In the genomic region with DNA sequence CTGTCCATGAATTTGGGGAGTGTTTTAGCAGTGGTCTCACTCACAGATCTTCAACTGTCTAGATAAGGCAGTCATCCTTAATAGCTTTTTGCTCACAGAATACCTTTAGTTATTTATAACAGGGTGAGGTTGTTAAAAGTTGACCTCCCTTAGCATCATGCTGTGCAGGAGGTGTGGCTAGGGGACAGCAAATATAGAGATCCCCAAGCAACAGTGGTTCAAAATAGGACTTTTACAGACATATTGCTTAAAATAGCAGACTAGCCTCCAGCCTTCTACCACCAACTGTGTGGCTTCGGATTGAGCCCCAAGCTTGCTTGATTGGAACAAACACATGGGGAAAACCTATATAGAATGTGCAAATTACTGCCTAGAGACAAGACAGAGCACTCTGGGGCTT, we compare ENCODE assay signal across 19 cellular contexts.
A peak's percentile ranks its signal among the peaks of the same experiment; 100 is the strongest.
DNase-seq lines count a peak whose midpoint lies in the region; ATAC-seq, FAIRE-seq and TF ChIP-seq lines count a peak whose summit lies in the region.
"Had no signal": no experiment of that assay in that cellular context is flagged by ENCODE, and none has a peak within 500 bp of the region (broad histone marks: within the 10 kb centered on the region; RNA-seq: fewer than 3 reads in every experiment).

No MANE protein-coding gene starts in this region.

- H3K4me3 Mint-ChIP-seq in glutamatergic neuron (ENCODE audit: unreplicated experiment): peak overlapping the region; percentile 60
- H3K4me3 Mint-ChIP-seq: CD4-positive, alpha-beta memory T cell; H9; HFFc6 had no signal

- H3K36me3 ChIP-seq in neural cell (ENCODE audit: insufficient read depth, low read length): no peaks in the 10 kb centered on the region

- TF ChIP-seq EP300 in neural cell (conservative IDR thresholded peaks at IDR 0.05; ENCODE audit: poor library complexity, severe bottlenecking): no peak

- no peaks in the 10 kb centered on the region for H3F3A ChIP-seq in neural cell (ENCODE audit: insufficient read depth, low read length, poor library complexity, severe bottlenecking)

- H3K9ac ChIP-seq in neural cell (ENCODE audit: low read length): no peak overlapping the region
- H3K9ac ChIP-seq: GM23248 had no signal

- TF ChIP-seq RAD21 in neural cell (conservative IDR thresholded peaks at IDR 0.05): no peak

- H3K9me3 ChIP-seq in neural cell (ENCODE audit: low read length): no peaks in the 10 kb centered on the region

- H2AFZ ChIP-seq in neural cell (ENCODE audit: low read depth, low read length): no peak overlapping the region
- H2AFZ ChIP-seq: GM23248 had no signal

- H3K4me2 ChIP-seq in neural cell (ENCODE audit: low read length): peak overlapping the region; percentile 33

- peak overlapping the region; percentile 60 for H3K27ac Mint-ChIP-seq in glutamatergic neuron (ENCODE audit: unreplicated experiment)
- H3K27ac Mint-ChIP-seq: CD4-positive, alpha-beta memory T cell; H9; HFFc6 had no signal

- no peak for ATAC-seq in HG03354 (IDR thresholded peaks at IDR 0.05; ENCODE audit: poor library complexity, severe bottlenecking, unreplicated experiment)
- ATAC-seq: HCT116 had no signal

- H3K4me3 ChIP-seq in neural cell (ENCODE audit: low read length): peak overlapping the region; percentile 30
- H3K4me3 ChIP-seq: GM23248 had no signal

- H3K9me3 Mint-ChIP-seq in glutamatergic neuron (ENCODE audit: unreplicated experiment): peaks cover 14% of the 10 kb centered on the region

- peaks cover 3% of the 10 kb centered on the region for H3K27me3 Mint-ChIP-seq in glutamatergic neuron (ENCODE audit: unreplicated experiment)
- H3K27me3 Mint-ChIP-seq: CD4-positive, alpha-beta memory T cell had no signal

- no peaks in the 10 kb centered on the region for H3K27me3 ChIP-seq in neural cell (ENCODE audit: insufficient read depth, low read depth, low read length)

- H3K9me2 ChIP-seq in neural cell (ENCODE audit: insufficient read depth, low read length): no peaks in the 10 kb centered on the region

- H4K20me1 ChIP-seq in neural cell (ENCODE audit: insufficient read depth): no peaks in the 10 kb centered on the region

- H3K4me1 Mint-ChIP-seq in glutamatergic neuron (ENCODE audit: low read depth, unreplicated experiment): peaks cover 12% of the 10 kb centered on the region
- H3K4me1 Mint-ChIP-seq: CD4-positive, alpha-beta memory T cell; H9 had no signal

- no peak for FAIRE-seq in D721Med (lab: Jason Lieb, UNC)
- FAIRE-seq: G401.6, GM12892, H1 had no signal

- TF ChIP-seq CTCF in glutamatergic neuron (IDR thresholded peaks at IDR 0.05; ENCODE audit: partially characterized antibody, unreplicated experiment) (no peak), neural cell (IDR thresholded peaks at IDR 0.05; ENCODE audit: poor library complexity, severe bottlenecking) (no peak), D721Med (IDR thresholded peaks at IDR 0.05; ENCODE audit: insufficient read depth, missing control alignments) (no peak)

- DNase-seq in NCI-H2227 treated with DMSO at 0.1 percent for 48 hours (lab: John Stamatoyannopoulos, UW): peak; percentile 88
- DNase-seq in glutamatergic neuron: no peak
- no peak for DNase-seq in D721Med (ENCODE audit: insufficient read length, low spot score)
- no peak for DNase-seq in NCI-H1105 treated with DMSO at 0.1 percent for 48 hours (lab: John Stamatoyannopoulos, UW)
- DNase-seq: C1 segment of cervical spinal cord; Calu3; CD4-positive, alpha-beta memory T cell; COR-L47; DMS153; DND-41; GM23248; H9; HFFc6 had no signal

- H3K27ac ChIP-seq in neural cell (ENCODE audit: low read length): peak overlapping the region; percentile 54
- H3K27ac ChIP-seq: GM23248 had no signal

- H3K79me2 ChIP-seq in neural cell (replicated peaks; ENCODE audit: insufficient read depth, low read length): no peaks in the 10 kb centered on the region

- peaks cover 20% of the 10 kb centered on the region for H3K36me3 Mint-ChIP-seq in glutamatergic neuron (ENCODE audit: unreplicated experiment)
- H3K36me3 Mint-ChIP-seq: CD4-positive, alpha-beta memory T cell had no signal

TF ChIP-seq in neural cell, 6 proteins besides CTCF, POLR2A, EP300 and RAD21:
- no peak for TF ChIP-seq SMC3 (conservative IDR thresholded peaks at IDR 0.05; ENCODE audit: poor library complexity)
- TF ChIP-seq, protein P1, sequence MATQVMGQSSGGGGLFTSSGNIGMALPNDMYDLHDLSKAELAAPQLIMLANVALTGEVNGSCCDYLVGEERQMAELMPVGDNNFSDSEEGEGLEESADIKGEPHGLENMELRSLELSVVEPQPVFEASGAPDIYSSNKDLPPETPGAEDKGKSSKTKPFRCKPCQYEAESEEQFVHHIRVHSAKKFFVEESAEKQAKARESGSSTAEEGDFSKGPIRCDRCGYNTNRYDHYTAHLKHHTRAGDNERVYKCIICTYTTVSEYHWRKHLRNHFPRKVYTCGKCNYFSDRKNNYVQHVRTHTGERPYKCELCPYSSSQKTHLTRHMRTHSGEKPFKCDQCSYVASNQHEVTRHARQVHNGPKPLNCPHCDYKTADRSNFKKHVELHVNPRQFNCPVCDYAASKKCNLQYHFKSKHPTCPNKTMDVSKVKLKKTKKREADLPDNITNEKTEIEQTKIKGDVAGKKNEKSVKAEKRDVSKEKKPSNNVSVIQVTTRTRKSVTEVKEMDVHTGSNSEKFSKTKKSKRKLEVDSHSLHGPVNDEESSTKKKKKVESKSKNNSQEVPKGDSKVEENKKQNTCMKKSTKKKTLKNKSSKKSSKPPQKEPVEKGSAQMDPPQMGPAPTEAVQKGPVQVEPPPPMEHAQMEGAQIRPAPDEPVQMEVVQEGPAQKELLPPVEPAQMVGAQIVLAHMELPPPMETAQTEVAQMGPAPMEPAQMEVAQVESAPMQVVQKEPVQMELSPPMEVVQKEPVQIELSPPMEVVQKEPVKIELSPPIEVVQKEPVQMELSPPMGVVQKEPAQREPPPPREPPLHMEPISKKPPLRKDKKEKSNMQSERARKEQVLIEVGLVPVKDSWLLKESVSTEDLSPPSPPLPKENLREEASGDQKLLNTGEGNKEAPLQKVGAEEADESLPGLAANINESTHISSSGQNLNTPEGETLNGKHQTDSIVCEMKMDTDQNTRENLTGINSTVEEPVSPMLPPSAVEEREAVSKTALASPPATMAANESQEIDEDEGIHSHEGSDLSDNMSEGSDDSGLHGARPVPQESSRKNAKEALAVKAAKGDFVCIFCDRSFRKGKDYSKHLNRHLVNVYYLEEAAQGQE (IDR thresholded peaks at IDR 0.05; ENCODE audit: borderline replicate concordance): no peak
- no peak for TF ChIP-seq TAF1 (IDR thresholded peaks at IDR 0.05; ENCODE audit: low read depth)
- no peak for TF ChIP-seq POLR2AphosphoS5 (IDR thresholded peaks at IDR 0.05)
- TF ChIP-seq MXI1 (conservative IDR thresholded peaks at IDR 0.05; ENCODE audit: poor library complexity, severe bottlenecking): no peak
